In genomic region chr11:118915396-118915795, GRCh38 we compare ENCODE assay signal across 1 cellular context.
TF ChIP-seq lines count a peak whose summit lies in the region.

No MANE protein-coding gene starts in this region.

TF ChIP-seq in SK-N-SH treated with all-trans-retinoic acid at 6 μM for 48 hours, 23 proteins besides CTCF, POLR2A, EP300 and RAD21 (continued from another document):
- TF ChIP-seq ISL1 (CRISPR knock-in tag; IDR thresholded peaks at IDR 0.05) (no peak), PATZ1 (CRISPR knock-in tag; IDR thresholded peaks at IDR 0.05; ENCODE audit: borderline replicate concordance) (no peak), ZC3H10 (CRISPR knock-in tag; IDR thresholded peaks at IDR 0.05) (no peak), BACH2 (CRISPR knock-in tag; IDR thresholded peaks at IDR 0.05; ENCODE audit: borderline replicate concordance) (no peak)
